ENCODE assay signal across 17 cellular contexts in the genomic region with DNA sequence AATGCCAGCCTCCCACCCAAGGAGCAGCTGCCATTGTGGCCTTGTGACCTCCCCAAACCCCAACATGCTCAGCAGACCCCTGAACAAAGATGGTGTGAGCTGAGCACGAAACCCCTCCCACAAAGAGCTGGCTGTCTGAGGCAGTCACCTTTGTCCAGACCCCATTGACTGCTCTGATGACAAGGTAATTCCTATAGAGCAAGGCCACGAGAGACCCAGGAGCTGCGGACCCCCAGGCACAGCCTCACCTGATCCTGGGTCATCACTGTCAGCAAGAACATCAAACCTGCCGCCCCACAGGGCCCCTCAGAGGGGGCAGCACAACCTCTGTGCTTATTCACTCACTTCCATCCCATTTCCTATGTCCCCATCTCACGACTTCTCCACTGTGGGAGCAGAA.
DNase-seq lines count a peak whose midpoint lies in the region; ATAC-seq and TF ChIP-seq lines count a peak whose summit lies in the region.
"Had no signal": no experiment of that assay in that cellular context is flagged by ENCODE, and none has a peak within 500 bp of the region (broad histone marks: within the 10 kb centered on the region; RNA-seq: fewer than 3 reads in every experiment).

No MANE protein-coding gene starts in this region.

- H3K4me3 Mint-ChIP-seq in osteocyte (ENCODE audit: unreplicated experiment) (no peak overlapping the region), chondrocyte (ENCODE audit: unreplicated experiment) (no peak overlapping the region)
- no peak overlapping the region for H3K4me3 Mint-ChIP-seq in activated T-helper 17 cell treated with anti-CD3 and anti-CD28 coated beads, Interleukin-2, amount 50 U/mL, for 72 hours
- H3K4me3 Mint-ChIP-seq: CD4-positive, CD25-positive, alpha-beta regulatory T cell; CD8-positive, alpha-beta memory T cell; GM23338; H9; IgD-negative memory B cell had no signal

- H3K36me3 ChIP-seq in colonic mucosa = no peaks in the 10 kb centered on the region
- H3K36me3 ChIP-seq: BE2C had no signal

- H3K4me1 Mint-ChIP-seq in osteocyte (ENCODE audit: unreplicated experiment) = no peaks in the 10 kb centered on the region
- H3K4me1 Mint-ChIP-seq in activated T-helper 17 cell treated with anti-CD3 and anti-CD28 coated beads, Interleukin-2, amount 50 U/mL, for 72 hours = no peaks in the 10 kb centered on the region
- no peaks in the 10 kb centered on the region for H3K4me1 Mint-ChIP-seq in chondrocyte (ENCODE audit: low read depth)
- H3K4me1 Mint-ChIP-seq: CD4-positive, CD25-positive, alpha-beta regulatory T cell; CD8-positive, alpha-beta memory T cell; GM23338; IgD-negative memory B cell had no signal

- intact Hi-C loops in colonic mucosa (cut with DNase I) = no loop called here

- H3K36me3 Mint-ChIP-seq in osteocyte (ENCODE audit: unreplicated experiment) (no peaks in the 10 kb centered on the region), chondrocyte (ENCODE audit: low read depth) (no peaks in the 10 kb centered on the region)
- no peaks in the 10 kb centered on the region for H3K36me3 Mint-ChIP-seq in activated T-helper 17 cell treated with anti-CD3 and anti-CD28 coated beads, Interleukin-2, amount 50 U/mL, for 72 hours (ENCODE audit: low read depth)
- H3K36me3 Mint-ChIP-seq: CD4-positive, CD25-positive, alpha-beta regulatory T cell; CD8-positive, alpha-beta memory T cell; IgD-negative memory B cell had no signal

- H3K27ac ChIP-seq in colonic mucosa = no peak overlapping the region

- no peak for ATAC-seq in activated CD4-positive, CD25-positive, alpha-beta regulatory T cell treated with anti-CD3 and anti-CD28 coated beads, Interleukin-2, amount 50 U/mL, for 24 hours
- ATAC-seq in activated T-helper 17 cell treated with anti-CD3 and anti-CD28 coated beads, Interleukin-2, amount 50 U/mL, for 72 hours (replicated peaks) = no peak
- ATAC-seq: GM23338, HepG2 had no signal

- TF ChIP-seq CTCF in colonic mucosa (IDR thresholded peaks at IDR 0.05) (no peak), osteocyte (IDR thresholded peaks at IDR 0.05) (no peak), chondrocyte (IDR thresholded peaks at IDR 0.05) (no peak)

- H3K4me3 ChIP-seq in colonic mucosa = no peak overlapping the region
- H3K4me3 ChIP-seq: GM23338 had no signal

- H3K9me3 ChIP-seq in colonic mucosa = no peaks in the 10 kb centered on the region
- H3K9me3 ChIP-seq: BE2C had no signal

- H3K27ac Mint-ChIP-seq in osteocyte (ENCODE audit: unreplicated experiment) = no peak overlapping the region
- no peak overlapping the region for H3K27ac Mint-ChIP-seq in activated T-helper 17 cell treated with anti-CD3 and anti-CD28 coated beads, Interleukin-2, amount 50 U/mL, for 72 hours
- no peak overlapping the region for H3K27ac Mint-ChIP-seq in chondrocyte (ENCODE audit: unreplicated experiment)
- H3K27ac Mint-ChIP-seq: CD4-positive, CD25-positive, alpha-beta regulatory T cell; CD8-positive, alpha-beta memory T cell; GM23338 had no signal

- no peak overlapping the region for H3K9ac ChIP-seq in colonic mucosa (ENCODE audit: low read depth in 2 of 2, low read length in 2 of 2)

- peaks cover 18% of the 10 kb centered on the region for H3K9me3 Mint-ChIP-seq in osteocyte (ENCODE audit: unreplicated experiment)
- H3K9me3 Mint-ChIP-seq in activated T-helper 17 cell treated with anti-CD3 and anti-CD28 coated beads, Interleukin-2, amount 50 U/mL, for 72 hours = peaks cover 7% of the 10 kb centered on the region
- H3K9me3 Mint-ChIP-seq in chondrocyte (ENCODE audit: low read depth) = peaks cover 15% of the 10 kb centered on the region

- H3K27me3 ChIP-seq in colonic mucosa = no peaks in the 10 kb centered on the region
- H3K27me3 ChIP-seq: BE2C had no signal

- H3K4me1 ChIP-seq in colonic mucosa = no peaks in the 10 kb centered on the region
- H3K4me1 ChIP-seq: BE2C had no signal

- H3K27me3 Mint-ChIP-seq in osteocyte (ENCODE audit: unreplicated experiment) = no peaks in the 10 kb centered on the region
- H3K27me3 Mint-ChIP-seq in activated T-helper 17 cell treated with anti-CD3 and anti-CD28 coated beads, Interleukin-2, amount 50 U/mL, for 72 hours = peaks cover 25% of the 10 kb centered on the region
- peaks cover 5% of the 10 kb centered on the region for H3K27me3 Mint-ChIP-seq in chondrocyte (ENCODE audit: low read depth)
- H3K27me3 Mint-ChIP-seq: CD4-positive, CD25-positive, alpha-beta regulatory T cell had no signal

- DNase-seq in colonic mucosa (peak; percentile 7), islet precursor cell (peak; percentile 40), osteocyte (ENCODE audit: extremely low spot score, unreplicated experiment) (peak; percentile 44), chondrocyte (ENCODE audit: low spot score) (no peak)
- no peak for DNase-seq in activated CD4-positive, alpha-beta T cell treated with anti-CD3 and anti-CD28 coated beads for 1 hour
- DNase-seq: ACHN; BE2C; C1 segment of cervical spinal cord; CD4-positive, CD25-positive, alpha-beta regulatory T cell; CD8-positive, alpha-beta memory T cell; COR-L47; H9 had no signal

Comparison
In these comparisons a context has a peak if more than half of its experiments do, and no peak if none do; other contexts are left out.
1. DNase-seq: peak in colonic mucosa (single experiment), islet precursor cell (single experiment) and osteocyte (single experiment); none in chondrocyte (single experiment) and activated CD4-positive, alpha-beta T cell treated with anti-CD3 and anti-CD28 coated beads for 1 hour (single experiment).